Comparison of ENCODE assay signal across 8 cellular contexts in genomic region chr18:10525563-10526210, GRCh38. TPM values are rescaled to one million over a fixed set of nuclear protein-coding genes. Genes with fewer than 3 reads are reported as not detected.
A peak's percentile ranks its signal among the peaks of the same experiment; 100 is the strongest.
DNase-seq lines count a peak whose midpoint lies in the region; ATAC-seq, FAIRE-seq and TF ChIP-seq lines count a peak whose summit lies in the region.

Gene NAPG (plus strand): TSS chr18:10526027. CDS start chr18:10526103, 76 bp downstream.

- intact Hi-C loops in body of pancreas (cut with DNase I): no loop called here
- intact Hi-C loops in sigmoid colon (cut with DNase I): loop anchor here (10.0 kb wide), 1 partner anchor 911 kb away; the partner anchor contains the start of gene PPP4R1

- peak within 1 kb of the TSS; percentile 89 to 92 for H3K4me3 ChIP-seq in body of pancreas
- H3K4me3 ChIP-seq in sigmoid colon: peak within 1 kb of the TSS; percentile 78 to 93 (median 87)

- peak in 1 of 4 donors; percentile 34 for TF ChIP-seq EP300 in sigmoid colon (IDR thresholded peaks at IDR 0.05)

- ATAC-seq in HG03045 (IDR thresholded peaks at IDR 0.05; ENCODE audit: unreplicated experiment) (peak; percentile 86), body of pancreas (peak; percentile 90)

- no peaks in the 10 kb centered on the region for H3K27me3 ChIP-seq in body of pancreas
- H3K27me3 ChIP-seq in sigmoid colon: no peaks in the 10 kb centered on the region

- H3K27ac ChIP-seq in body of pancreas (peak within 1 kb of the TSS; percentile 73 to 91 (median 89)), sigmoid colon (peak within 1 kb of the TSS; percentile 91 to 95 (median 92))

- WGBS in body of pancreas, 2 donors: 1 to 2% methylated on average over 8 to 37 of the region's 38 CpGs
- 1 to 2% methylated on average over 38 of the region's 38 CpGs for WGBS in sigmoid colon, 2 donors

- FAIRE-seq in TTC549 (lab: Jason Lieb, UNC): peak; percentile 63

- TF ChIP-seq POLR2A in body of pancreas (IDR thresholded peaks at IDR 0.05): peak in 2 of 3 donors; percentile 72 to 73
- TF ChIP-seq POLR2A in sigmoid colon (IDR thresholded peaks at IDR 0.05): no peak

- TF ChIP-seq CTCF in body of pancreas (IDR thresholded peaks at IDR 0.05) (no peak), sigmoid colon (IDR thresholded peaks at IDR 0.05) (no peak)

- H3K9me3 ChIP-seq in body of pancreas: no peaks in the 10 kb centered on the region
- H3K9me3 ChIP-seq in sigmoid colon: no peaks in the 10 kb centered on the region

- peak; percentile 72 to 84 for DNase-seq in NCI-H187 (lab: John Stamatoyannopoulos, UW)
- DNase-seq in NCI-H187 treated with DMSO at 0.1 percent for 48 hours (lab: John Stamatoyannopoulos, UW): no peak
- peak; percentile 23 for DNase-seq in NCI-H2107 treated with DMSO at 0.1 percent for 48 hours (lab: John Stamatoyannopoulos, UW; ENCODE audit: unreplicated experiment)
- peak; percentile 89 to 93 (median 92) for DNase-seq in body of pancreas
- DNase-seq in iPS DF 4.7 (ENCODE audit: extremely low read depth, low spot score): peak; percentile 58
- peak; percentile 96 for DNase-seq in sigmoid colon

- H3K36me3 ChIP-seq in body of pancreas (replicated peaks in 1 of 2; ENCODE audit: insufficient read depth in 1 of 2, low read depth in 2 of 2) (no peaks in the 10 kb centered on the region), sigmoid colon (peaks cover 0 to 1% (median 0%) of the 10 kb centered on the region in 4 donors)

- H3K4me1 ChIP-seq in body of pancreas: peaks cover 22% of the 10 kb centered on the region
- H3K4me1 ChIP-seq in sigmoid colon: peaks cover 0 to 52% (median 32%) of the 10 kb centered on the region in 4 donors

RNA-seq across cellular contexts. Expression of gene NAPG, which starts in this region (rescaled TPM):
- total RNA-seq in body of pancreas (10 to 100 TPM; 22.4 to 27.5 TPM), sigmoid colon (10 to 100 TPM; 33.7 to 43.5 (median 36.8) TPM)
- 10 to 100 TPM; 15.0 to 30.3 (median 24.6) TPM for polyA plus RNA-seq in sigmoid colon

Comparison
In these comparisons a context has a peak if more than half of its experiments do, and no peak if none do; other contexts are left out.
1. POLR2A ChIP-seq: peak in body of pancreas (2 of 3); none in sigmoid colon (0 of 2).